Comparison of ENCODE assay signal across 21 cellular contexts in genomic region chr4:83723609-83724008, GRCh38.
"Had no signal": no experiment of that assay in that cellular context is flagged by ENCODE, and none has a peak within 500 bp of the region (broad histone marks: within the 10 kb centered on the region; RNA-seq: fewer than 3 reads in every experiment).

No MANE protein-coding gene starts in this region.

- H3K27me3 ChIP-seq: brain microvascular endothelial cell, esophagus squamous epithelium, neutrophil had no signal

- H3K9me3 Mint-ChIP-seq: activated naive CD8-positive, alpha-beta T cell treated with anti-CD3 and anti-CD28 coated beads, Interleukin-2, amount 10 ng/mL, durations not matched to agents 7 days and 5 days; central memory CD8-positive, alpha-beta T cell; stimulated activated effector memory CD8-positive, alpha-beta T cell treated with anti-CD3 and anti-CD28 coated beads, Interleukin-12 subunit alpha, Interleukin-12 subunit beta, amount 100 ng/mL, for 72 hours had no signal

- H3K4me3 Mint-ChIP-seq: activated naive CD8-positive, alpha-beta T cell treated with anti-CD3 and anti-CD28 coated beads, Interleukin-2, amount 10 ng/mL, durations not matched to agents 7 days and 5 days; central memory CD8-positive, alpha-beta T cell; natural killer cell; stimulated activated effector memory CD8-positive, alpha-beta T cell treated with anti-CD3 and anti-CD28 coated beads, Interleukin-12 subunit alpha, Interleukin-12 subunit beta, amount 100 ng/mL, for 72 hours had no signal

- H3K27ac ChIP-seq: brain microvascular endothelial cell, coronary artery, esophagus squamous epithelium, left ventricle myocardium inferior, neutrophil had no signal

- H3K27ac Mint-ChIP-seq: activated naive CD8-positive, alpha-beta T cell treated with anti-CD3 and anti-CD28 coated beads, Interleukin-2, amount 10 ng/mL, durations not matched to agents 7 days and 5 days; natural killer cell; stimulated activated effector memory CD8-positive, alpha-beta T cell treated with anti-CD3 and anti-CD28 coated beads, Interleukin-12 subunit alpha, Interleukin-12 subunit beta, amount 100 ng/mL, for 72 hours had no signal

- H3K36me3 ChIP-seq: brain microvascular endothelial cell, esophagus squamous epithelium, left ventricle myocardium inferior, neutrophil had no signal

- DNase-seq: activated CD4-positive, alpha-beta T cell treated with anti-CD3 and anti-CD28 coated beads, Interleukin-2, amount 50 U/mL, for 4 hours; activated CD4-positive, CD25-positive, alpha-beta regulatory T cell treated with anti-CD3 and anti-CD28 coated beads, Interleukin-2, amount 50 U/mL, for 72 hours; activated naive CD4-positive, alpha-beta T cell; activated naive CD8-positive, alpha-beta T cell treated with anti-CD3 and anti-CD28 coated beads, Interleukin-2, amount 10 ng/mL, durations not matched to agents 7 days and 5 days; activated T-cell treated with anti-CD3 and anti-CD28 coated beads for 4 hours; anterior cingulate cortex; brain microvascular endothelial cell; effector CD4-positive, alpha-beta T cell; esophagus squamous epithelium; hypothalamus; kidney; left ventricle myocardium inferior; mesendoderm; natural killer cell; posterior cingulate gyrus; stimulated activated CD4-positive, alpha-beta T cell treated with anti-CD3 and anti-CD28 coated beads, Interleukin-12 subunit alpha, Interleukin-12 subunit beta, amount 100 ng/mL, for 4 hours; stimulated activated CD4-positive, alpha-beta T cell treated with anti-CD3 and anti-CD28 coated beads, Interleukin-2, amount 100 ng/mL, for 24 hours had no signal

- H3K9me3 ChIP-seq: esophagus squamous epithelium, left ventricle myocardium inferior, neutrophil had no signal

- H3K4me1 ChIP-seq: esophagus squamous epithelium, left ventricle myocardium inferior had no signal

- H3K27me3 Mint-ChIP-seq: activated naive CD8-positive, alpha-beta T cell treated with anti-CD3 and anti-CD28 coated beads, Interleukin-2, amount 10 ng/mL, durations not matched to agents 7 days and 5 days had no signal

- H3K36me3 Mint-ChIP-seq: activated naive CD8-positive, alpha-beta T cell treated with anti-CD3 and anti-CD28 coated beads, Interleukin-2, amount 10 ng/mL, durations not matched to agents 7 days and 5 days; natural killer cell; stimulated activated effector memory CD8-positive, alpha-beta T cell treated with anti-CD3 and anti-CD28 coated beads, Interleukin-12 subunit alpha, Interleukin-12 subunit beta, amount 100 ng/mL, for 72 hours had no signal

- H3K4me3 ChIP-seq: coronary artery, esophagus squamous epithelium, left ventricle myocardium inferior had no signal

- H3K4me1 Mint-ChIP-seq: activated naive CD8-positive, alpha-beta T cell treated with anti-CD3 and anti-CD28 coated beads, Interleukin-2, amount 10 ng/mL, durations not matched to agents 7 days and 5 days; central memory CD8-positive, alpha-beta T cell; natural killer cell; stimulated activated effector memory CD8-positive, alpha-beta T cell treated with anti-CD3 and anti-CD28 coated beads, Interleukin-12 subunit alpha, Interleukin-12 subunit beta, amount 100 ng/mL, for 72 hours had no signal
